Comparison of ENCODE assay signal across 8 cellular contexts in the genomic region with DNA sequence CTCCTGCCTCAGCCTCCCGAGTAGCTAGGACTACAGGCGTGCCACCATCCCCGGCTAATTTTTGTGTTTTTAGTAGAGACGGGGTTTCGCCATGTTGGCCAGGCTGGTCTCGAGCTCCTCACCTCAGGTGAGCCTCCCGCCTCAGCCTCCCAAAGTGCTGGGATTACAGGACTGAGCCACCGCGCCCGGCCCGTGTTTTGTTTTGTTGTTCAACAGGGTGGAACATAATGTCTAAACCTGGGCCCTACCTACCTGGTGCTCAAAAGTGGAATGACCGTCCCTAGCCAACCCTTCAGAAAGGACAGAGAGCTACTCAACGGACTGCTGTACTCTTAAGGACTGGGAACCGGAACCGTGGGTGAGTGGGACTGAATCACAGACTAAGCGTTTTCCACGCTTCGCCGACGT. TPM values are rescaled to one million over a fixed set of nuclear protein-coding genes. Genes with fewer than 3 reads are reported as not detected.
DNase-seq lines count a peak whose midpoint lies in the region; ATAC-seq, FAIRE-seq and TF ChIP-seq lines count a peak whose summit lies in the region.

No MANE protein-coding gene starts in this region.

- no peaks in the 10 kb centered on the region for H3K36me3 ChIP-seq in cardiac muscle cell
- no peaks in the 10 kb centered on the region for H3K36me3 ChIP-seq in astrocyte (ENCODE audit: insufficient read depth, low read length)
- no peaks in the 10 kb centered on the region for H3K36me3 ChIP-seq in liver (ENCODE audit: control insufficient read depth in 4 of 4, insufficient read depth in 3 of 4, low read depth in 1 of 4, low read length in 3 of 4)
- no peaks in the 10 kb centered on the region for H3K36me3 ChIP-seq in upper lobe of right lung

- H3K27me3 ChIP-seq in cardiac muscle cell (no peaks in the 10 kb centered on the region), astrocyte (ENCODE audit: insufficient read depth, low read length) (no peaks in the 10 kb centered on the region), liver (ENCODE audit: control insufficient read depth in 4 of 4, insufficient read depth in 4 of 4, low read length in 3 of 4) (no peaks in the 10 kb centered on the region), upper lobe of right lung (no peaks in the 10 kb centered on the region)

- intact Hi-C loops in left cardiac atrium (cut with DNase I), result no loop called here
- intact Hi-C loops in upper lobe of right lung (cut with DNase I), result no loop called here

- peak overlapping the region; percentile 94 for H3K4me2 ChIP-seq in astrocyte (ENCODE audit: low read length)

- H2AFZ ChIP-seq in astrocyte (ENCODE audit: low read depth, low read length), result peak overlapping the region; percentile 98

- peaks cover 2% of the 10 kb centered on the region for H3K27me3 Mint-ChIP-seq in astrocyte (ENCODE audit: low read depth, unreplicated experiment)

- H3K9me3 Mint-ChIP-seq in astrocyte (ENCODE audit: unreplicated experiment), result no peaks in the 10 kb centered on the region

- H3K27ac ChIP-seq in cardiac muscle cell (peak overlapping the region; percentile 87), astrocyte (ENCODE audit: low read depth, low read length) (peak overlapping the region; percentile 41), liver (ENCODE audit: low read depth in 1 of 2, low read length in 2 of 2) (peak overlapping the region; percentile 70 to 89), upper lobe of right lung (peak overlapping the region; percentile 92)

- H3K4me3 ChIP-seq in cardiac muscle cell (peak overlapping the region; percentile 36), astrocyte (ENCODE audit: insufficient read depth, low read depth, low read length) (peak overlapping the region; percentile 60), liver (ENCODE audit: low read depth in 1 of 3, low read length in 3 of 3) (peak overlapping the region; percentile 50 to 91 (median 74)), upper lobe of right lung (peak overlapping the region; percentile 93)

- TF ChIP-seq CTCF in cardiac muscle cell (IDR thresholded peaks at IDR 0.05; ENCODE audit: low read depth, low read length) (no peak), astrocyte (IDR thresholded peaks at IDR 0.05; ENCODE audit: insufficient read depth, low read depth, low read length) (no peak), liver (IDR thresholded peaks at IDR 0.05; ENCODE audit: low read depth, low read length, missing input control) (no peak), upper lobe of right lung (IDR thresholded peaks at IDR 0.05) (no peak)

- peak overlapping the region; percentile 87 for H3K27ac Mint-ChIP-seq in astrocyte (ENCODE audit: unreplicated experiment)

- peaks cover 42% of the 10 kb centered on the region for H3K79me2 ChIP-seq in astrocyte (ENCODE audit: insufficient read depth, low read length)

- no peak for TF ChIP-seq RAD21 in liver (IDR thresholded peaks at IDR 0.05)

- no peaks in the 10 kb centered on the region for H3K36me3 Mint-ChIP-seq in astrocyte (ENCODE audit: low read depth, unreplicated experiment)

- no peak for FAIRE-seq in astrocyte (lab: Jason Lieb, UNC)

- ATAC-seq in left cardiac atrium (no peak), upper lobe of right lung (peak; percentile 38), HG03354 (IDR thresholded peaks at IDR 0.05; ENCODE audit: poor library complexity, severe bottlenecking, unreplicated experiment) (no peak), GM21423 (IDR thresholded peaks at IDR 0.05; ENCODE audit: unreplicated experiment) (no peak)

- 52% methylated on average over 20 of the region's 20 CpGs for WGBS in liver

- peaks cover 7% of the 10 kb centered on the region for H3K4me1 Mint-ChIP-seq in astrocyte (ENCODE audit: low read depth, unreplicated experiment)

- H3K9ac ChIP-seq in astrocyte (ENCODE audit: low read length) (peak overlapping the region; percentile 82), liver (ENCODE audit: low read depth in 1 of 2, low read length in 2 of 2) (peak overlapping the region; percentile 53 to 89)

- DNase-seq in cardiac muscle cell (ENCODE audit: low read depth in 1 of 2, low spot score in 1 of 2), result no peak
- DNase-seq in left cardiac atrium, result no peak
- no peak for DNase-seq in astrocyte (ENCODE audit: low read depth)
- peak; percentile 76 for DNase-seq in upper lobe of right lung
- no peak for DNase-seq in NCI-H69 (lab: John Stamatoyannopoulos, UW)

- peaks cover 5% of the 10 kb centered on the region for H4K20me1 ChIP-seq in astrocyte (ENCODE audit: insufficient read depth, low read length)

- peak overlapping the region; percentile 98 for H3K4me3 Mint-ChIP-seq in astrocyte (ENCODE audit: unreplicated experiment)

- H3K4me1 ChIP-seq in cardiac muscle cell (ENCODE audit: low read depth), result peaks cover 9% of the 10 kb centered on the region
- peaks cover 11% of the 10 kb centered on the region for H3K4me1 ChIP-seq in astrocyte (ENCODE audit: insufficient read depth, low read length)
- H3K4me1 ChIP-seq in liver (ENCODE audit: control insufficient read depth in 4 of 4, insufficient read depth in 4 of 4, low read length in 3 of 4), result peaks cover 3 to 22% (median 14%) of the 10 kb centered on the region in 4 donors
- peaks cover 23% of the 10 kb centered on the region for H3K4me1 ChIP-seq in upper lobe of right lung

- H3K9me3 ChIP-seq in cardiac muscle cell (ENCODE audit: low read depth) (no peaks in the 10 kb centered on the region), astrocyte (ENCODE audit: insufficient read depth, low read depth, low read length) (no peaks in the 10 kb centered on the region), liver (ENCODE audit: control insufficient read depth in 4 of 4, low read length in 3 of 4) (no peaks in the 10 kb centered on the region), upper lobe of right lung (no peaks in the 10 kb centered on the region)

TF ChIP-seq in liver, 16 proteins besides CTCF, POLR2A, EP300 and RAD21 (continues in another document):
- TF ChIP-seq RXRA (IDR thresholded peaks at IDR 0.05), result no peak
- TF ChIP-seq, protein P1, sequence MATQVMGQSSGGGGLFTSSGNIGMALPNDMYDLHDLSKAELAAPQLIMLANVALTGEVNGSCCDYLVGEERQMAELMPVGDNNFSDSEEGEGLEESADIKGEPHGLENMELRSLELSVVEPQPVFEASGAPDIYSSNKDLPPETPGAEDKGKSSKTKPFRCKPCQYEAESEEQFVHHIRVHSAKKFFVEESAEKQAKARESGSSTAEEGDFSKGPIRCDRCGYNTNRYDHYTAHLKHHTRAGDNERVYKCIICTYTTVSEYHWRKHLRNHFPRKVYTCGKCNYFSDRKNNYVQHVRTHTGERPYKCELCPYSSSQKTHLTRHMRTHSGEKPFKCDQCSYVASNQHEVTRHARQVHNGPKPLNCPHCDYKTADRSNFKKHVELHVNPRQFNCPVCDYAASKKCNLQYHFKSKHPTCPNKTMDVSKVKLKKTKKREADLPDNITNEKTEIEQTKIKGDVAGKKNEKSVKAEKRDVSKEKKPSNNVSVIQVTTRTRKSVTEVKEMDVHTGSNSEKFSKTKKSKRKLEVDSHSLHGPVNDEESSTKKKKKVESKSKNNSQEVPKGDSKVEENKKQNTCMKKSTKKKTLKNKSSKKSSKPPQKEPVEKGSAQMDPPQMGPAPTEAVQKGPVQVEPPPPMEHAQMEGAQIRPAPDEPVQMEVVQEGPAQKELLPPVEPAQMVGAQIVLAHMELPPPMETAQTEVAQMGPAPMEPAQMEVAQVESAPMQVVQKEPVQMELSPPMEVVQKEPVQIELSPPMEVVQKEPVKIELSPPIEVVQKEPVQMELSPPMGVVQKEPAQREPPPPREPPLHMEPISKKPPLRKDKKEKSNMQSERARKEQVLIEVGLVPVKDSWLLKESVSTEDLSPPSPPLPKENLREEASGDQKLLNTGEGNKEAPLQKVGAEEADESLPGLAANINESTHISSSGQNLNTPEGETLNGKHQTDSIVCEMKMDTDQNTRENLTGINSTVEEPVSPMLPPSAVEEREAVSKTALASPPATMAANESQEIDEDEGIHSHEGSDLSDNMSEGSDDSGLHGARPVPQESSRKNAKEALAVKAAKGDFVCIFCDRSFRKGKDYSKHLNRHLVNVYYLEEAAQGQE (IDR thresholded peaks at IDR 0.05), result no peak

RNA-seq across cellular contexts. Expression of a gene that starts 0.8 kb away (rescaled TPM):
- total RNA-seq in cardiac muscle cell (57.5 and 121 TPM in 2 replicates), left cardiac atrium (10 to 100 TPM; 22.1 to 30.1 TPM), astrocyte (12.5 and 14.3 TPM in 2 replicates), liver (10 to 100 TPM; 15.0 to 80.1 TPM), upper lobe of right lung (19.8 TPM)
- polyA plus RNA-seq in cardiac muscle cell (59.5 and 103 TPM in 2 replicates), liver (10 to 100 TPM; 39.9 to 58.7 TPM)

RNA-seq across cellular contexts. Expression of a gene that starts 11.7 kb away (rescaled TPM):
- total RNA-seq in cardiac muscle cell (not detected in 2 replicates), left cardiac atrium (not detected), astrocyte (not detected in 2 replicates), liver (1 to 10 TPM in 1 of 2 donors, under 1 TPM in 1; 0.19 to 2.7 TPM), upper lobe of right lung (not detected)
- polyA plus RNA-seq in cardiac muscle cell (not detected in 2 replicates), liver (1 to 10 TPM in 1 of 2 donors, under 1 TPM in 1; 0.68 to 2.8 TPM)

RNA-seq across cellular contexts. Expression of a gene that starts 16.6 kb away (rescaled TPM):
- total RNA-seq in cardiac muscle cell, result 310 and 370 TPM in 2 replicates
- polyA plus RNA-seq in cardiac muscle cell, result 186 and 257 TPM in 2 replicates
- 10 to 100 TPM; 84.8 to 96.7 TPM for total RNA-seq in left cardiac atrium
- total RNA-seq in astrocyte, result 216 and 247 TPM in 2 replicates
- total RNA-seq in liver, result 100 to 1,000 TPM in 1 of 2 donors, 10 to 100 TPM in 1; 28.4 to 272 TPM
- polyA plus RNA-seq in liver, result 10 to 100 TPM; 16.0 to 61.7 TPM
- 148 TPM for total RNA-seq in upper lobe of right lung

RNA-seq across cellular contexts. Expression of a gene that starts 22.2 kb away (rescaled TPM):
- 17.9 and 19.7 TPM in 2 replicates for total RNA-seq in cardiac muscle cell
- 19.3 and 19.8 TPM in 2 replicates for polyA plus RNA-seq in cardiac muscle cell
- 1 to 10 TPM; 2.2 to 3.0 TPM for total RNA-seq in left cardiac atrium
- 6.2 and 6.7 TPM in 2 replicates for total RNA-seq in astrocyte
- under 1 TPM; 0.09 to 0.59 TPM for total RNA-seq in liver
- polyA plus RNA-seq in liver, result under 1 TPM; 0.16 to 0.28 TPM
- 2.7 TPM for total RNA-seq in upper lobe of right lung

RNA-seq across cellular contexts. Expression of a gene that starts 26.2 kb away (rescaled TPM):
- 113 and 120 TPM in 2 replicates for total RNA-seq in cardiac muscle cell
- polyA plus RNA-seq in cardiac muscle cell, result 106 and 113 TPM in 2 replicates
- 10 to 100 TPM; 15.1 to 16.6 TPM for total RNA-seq in left cardiac atrium
- 20.1 and 20.8 TPM in 2 replicates for total RNA-seq in astrocyte
- 10 to 100 TPM; 11.1 to 16.9 TPM for total RNA-seq in liver
- 10 to 100 TPM in 1 of 2 donors, 1 to 10 TPM in 1; 7.3 to 18.7 TPM for polyA plus RNA-seq in liver
- 15.2 TPM for total RNA-seq in upper lobe of right lung

Comparison
In these comparisons a context has a peak if more than half of its experiments do, and no peak if none do; other contexts are left out.
1. H3K27ac ChIP-seq: peak in every context shown above with its lines; median percentile 92 in upper lobe of right lung; 87 in cardiac muscle cell; 80 in liver; 41 in astrocyte.
2. H3K4me3 ChIP-seq: peak in every context shown above with its lines; median percentile 93 in upper lobe of right lung; 74 in liver; 60 in astrocyte; 36 in cardiac muscle cell.